ENCODE assay signal across 8 cellular contexts in genomic region chr21:33642027-33642895, GRCh38. TPM values are rescaled to one million over a fixed set of nuclear protein-coding genes. Genes with fewer than 3 reads are reported as not detected.
DNase-seq lines count a peak whose midpoint lies in the region; ATAC-seq and TF ChIP-seq lines count a peak whose summit lies in the region.

ITSN1 (plus strand) TSS chr21:33642501; CDS start chr21:33718829, 76,328 bp downstream.

- no peak for TF ChIP-seq CTCF in NB4 (IDR thresholded peaks at IDR 0.05; ENCODE audit: low read depth, low read length)

- no peaks in the 10 kb centered on the region for H3K9me3 Mint-ChIP-seq in activated naive CD4-positive, alpha-beta T cell treated with anti-CD3 and anti-CD28 coated beads, Interleukin-2, amount 50 U/mL, for 24 hours

- H3K4me3 Mint-ChIP-seq in activated naive CD4-positive, alpha-beta T cell treated with anti-CD3 and anti-CD28 coated beads, Interleukin-2, amount 50 U/mL, for 24 hours = peak within 1 kb of the TSS; percentile 95

- peaks cover 2% of the 10 kb centered on the region for H3K36me3 Mint-ChIP-seq in activated naive CD4-positive, alpha-beta T cell treated with anti-CD3 and anti-CD28 coated beads, Interleukin-2, amount 50 U/mL, for 24 hours

- ATAC-seq in HG02571 (IDR thresholded peaks at IDR 0.05; ENCODE audit: unreplicated experiment) = peak; percentile 86

- peaks cover 14% of the 10 kb centered on the region for H3K27me3 Mint-ChIP-seq in activated naive CD4-positive, alpha-beta T cell treated with anti-CD3 and anti-CD28 coated beads, Interleukin-2, amount 50 U/mL, for 24 hours

- peaks cover 31% of the 10 kb centered on the region for H3K4me1 Mint-ChIP-seq in activated naive CD4-positive, alpha-beta T cell treated with anti-CD3 and anti-CD28 coated beads, Interleukin-2, amount 50 U/mL, for 24 hours

- DNase-seq in GM03348 (ENCODE audit: low spot score) (peak; percentile 98), NB4 (ENCODE audit: low read depth) (peak; percentile 99), SK-N-DZ (ENCODE audit: low spot score) (peak; percentile 98), germinal center (ENCODE audit: low spot score) (peak; percentile 99), non-pigmented ciliary epithelial cell (ENCODE audit: low read depth) (peak; percentile 99), substantia nigra (lab: John Stamatoyannopoulos, UW) (peak; percentile 66 to 100 (median 100))

- peak; percentile 29 for TF ChIP-seq POLR2A in NB4 (IDR thresholded peaks at IDR 0.05; ENCODE audit: extremely low read depth, insufficient read length)

- H3K27ac ChIP-seq in substantia nigra (ENCODE audit: low read depth, low read length, poor library complexity, severe bottlenecking) = peak within 1 kb of the TSS; percentile 99

- H3K4me3 ChIP-seq in NB4 (ENCODE audit: low read depth, low read length) = peak within 1 kb of the TSS; percentile 86

- H3K27ac Mint-ChIP-seq in activated naive CD4-positive, alpha-beta T cell treated with anti-CD3 and anti-CD28 coated beads, Interleukin-2, amount 50 U/mL, for 24 hours = peak within 1 kb of the TSS; percentile 98

RNA-seq across cellular contexts. Expression of gene ITSN1, which starts in this region (rescaled TPM):
- 28.5 and 34.8 TPM in 2 replicates for polyA plus RNA-seq in SK-N-DZ (2014; cell fraction: cytosol; rRNA removed)
- polyA plus RNA-seq in SK-N-DZ (2014; cell fraction: nucleus; rRNA removed) = 34.1 and 36.8 TPM in 2 replicates

Comparison
In these comparisons a context has a peak if more than half of its experiments do, and no peak if none do; other contexts are left out.
1. Peak in every context shown above with its lines: DNase-seq, ATAC-seq, H3K4me3 ChIP-seq and H3K27ac ChIP-seq.